7 cellular contexts compared by ENCODE assay signal in the genomic region with DNA sequence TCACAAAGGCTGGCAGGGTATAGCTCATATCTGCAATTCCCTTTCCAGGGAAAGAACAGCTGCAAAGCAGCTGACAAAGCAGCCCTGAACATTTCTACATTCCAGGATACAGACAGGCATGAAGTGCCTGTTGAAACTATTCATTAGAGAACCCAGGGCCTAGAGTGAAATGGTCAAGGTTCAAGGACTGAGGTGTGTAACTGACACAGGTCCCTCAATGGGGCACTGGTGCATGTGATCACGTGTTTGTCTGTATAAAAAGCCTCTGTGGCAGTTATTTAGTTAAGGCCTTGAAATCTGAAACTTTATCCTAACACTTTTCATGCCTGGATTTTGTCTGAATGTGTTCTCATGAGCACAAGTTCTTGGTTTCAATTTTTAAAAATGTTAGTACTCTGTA. TPM values are rescaled to one million over a fixed set of nuclear protein-coding genes. Genes with fewer than 3 reads are reported as not detected.
A peak's percentile ranks its signal among the peaks of the same experiment; 100 is the strongest.
DNase-seq lines count a peak whose midpoint lies in the region; ATAC-seq, FAIRE-seq and TF ChIP-seq lines count a peak whose summit lies in the region.

No MANE protein-coding gene starts in this region.

- peak overlapping the region; percentile 37 for H3K4me2 ChIP-seq in IMR-90 (ENCODE audit: low read depth, low read length)

- H3K9me1 ChIP-seq in IMR-90 (ENCODE audit: insufficient read depth, low read length), result peaks cover 36% of the 10 kb centered on the region

- peak overlapping the region in 1 of 2 experiments; percentile 69; a peak in 3 of 4 replicates for H4K8ac ChIP-seq in IMR-90 (ENCODE audit: low read depth in 2 of 2, low read length in 2 of 2)

- H3K4me1 Mint-ChIP-seq in activated CD8-positive, alpha-beta T cell treated with anti-CD3 and anti-CD28 coated beads for 36 hours (ENCODE audit: low read depth), result peaks cover 27% of the 10 kb centered on the region
- peaks cover 31% of the 10 kb centered on the region for H3K4me1 Mint-ChIP-seq in Calu3 (ENCODE audit: low read depth, unreplicated experiment)

- H3K36me3 ChIP-seq in IMR-90 (ENCODE audit: control insufficient read depth, insufficient read depth, low read length) (peaks cover 25% of the 10 kb centered on the region), body of pancreas (replicated peaks in 1 of 2; ENCODE audit: insufficient read depth in 1 of 2, low read depth in 2 of 2) (peaks cover 0 to 6% of the 10 kb centered on the region in 2 donors), kidney epithelial cell (ENCODE audit: control insufficient read depth, insufficient read depth, low read length) (peaks cover 4% of the 10 kb centered on the region), small intestine (ENCODE audit: control insufficient read depth in 2 of 2, insufficient read depth in 2 of 2, low read length in 2 of 2) (peaks cover 19% of the 10 kb centered on the region in 2 donors)

- H4K91ac ChIP-seq in IMR-90 (ENCODE audit: insufficient read depth, low read depth, low read length), result peak overlapping the region; percentile 37

- CTCF ChIA-PET in IMR-90 (lab: Yijun Ruan, JAX) (interaction anchor here (0.5 kb wide), 1 partner anchor 49 kb away, joined by 4 read pairs; a partner anchor contains a TSS), Calu3 (lab: Charles Lee) (no interaction called here)
- CTCF ChIA-PET in activated CD8-positive, alpha-beta T cell treated with anti-CD3 and anti-CD28 coated beads for 36 hours (lab: Charles Lee), result interaction anchor here (1.1 to 2.9 kb wide), 2 partner anchors 8 to 104 kb away, joined by 4 to 6 read pairs; no protein-coding TSS in a partner anchor

- H3K9me3 ChIP-seq in IMR-90 (ENCODE audit: control insufficient read depth, insufficient read depth, low read length) (no peaks in the 10 kb centered on the region), body of pancreas (no peaks in the 10 kb centered on the region), small intestine (ENCODE audit: control insufficient read depth, low read depth) (no peaks in the 10 kb centered on the region)

- H3K4me3 Mint-ChIP-seq in activated CD8-positive, alpha-beta T cell treated with anti-CD3 and anti-CD28 coated beads for 36 hours, result no peak overlapping the region
- H3K4me3 Mint-ChIP-seq in Calu3 (ENCODE audit: low read depth, unreplicated experiment), result no peak overlapping the region

- peaks cover 50% of the 10 kb centered on the region for H3K36me3 Mint-ChIP-seq in activated CD8-positive, alpha-beta T cell treated with anti-CD3 and anti-CD28 coated beads for 36 hours (ENCODE audit: low read depth)
- H3K36me3 Mint-ChIP-seq in Calu3 (ENCODE audit: insufficient read depth, unreplicated experiment), result peaks cover 25% of the 10 kb centered on the region

- H3K27ac ChIP-seq in IMR-90 (ENCODE audit: insufficient read depth, low read length), result peak overlapping the region; percentile 89
- peak overlapping the region; percentile 70 to 88 (median 78) for H3K27ac ChIP-seq in body of pancreas
- H3K27ac ChIP-seq in small intestine (ENCODE audit: low read depth in 1 of 2, low read length in 1 of 2), result peak overlapping the region in 1 of 2 donors; percentile 34

- BruUV-seq in IMR-90 (replicated peaks; lab: Mats Ljungman, UMichigan), result no TSS peak
- no TSS peak for BruUV-seq in Calu3 (replicated peaks; lab: Mats Ljungman, UMichigan)

- H4K20me1 ChIP-seq in IMR-90 (ENCODE audit: insufficient read depth, low read length), result peaks cover 8% of the 10 kb centered on the region; the same call in 1 of the 2 replicates

- in situ Hi-C loops in IMR-90 (cut with MboI; ENCODE audit: low sequenced_read_pairs), result no loop called here

- POLR2A ChIA-PET in IMR-90 (lab: Charles Lee; ENCODE audit: unreplicated experiment), result no interaction called here
- POLR2A ChIA-PET in activated CD8-positive, alpha-beta T cell treated with anti-CD3 and anti-CD28 coated beads for 36 hours (lab: Charles Lee), result interaction anchor here (0.7 kb wide), 1 partner anchor 23 kb away, joined by 3 read pairs; no protein-coding TSS in a partner anchor

- H2AK9ac ChIP-seq in IMR-90 (replicated peaks; ENCODE audit: low read depth, low read length, poor library complexity), result no peak overlapping the region

- dilution Hi-C loops in IMR-90 (cut with HindIII; ENCODE audit: low sequenced_read_pairs, unreplicated experiment), result no loop called here

- H3K27ac Mint-ChIP-seq in activated CD8-positive, alpha-beta T cell treated with anti-CD3 and anti-CD28 coated beads for 36 hours, result no peak overlapping the region
- no peak overlapping the region for H3K27ac Mint-ChIP-seq in Calu3 (ENCODE audit: unreplicated experiment)

- H3K23ac ChIP-seq in IMR-90 (ENCODE audit: low read depth, low read length), result peak overlapping the region; percentile 68; the same call in 1 of the 2 replicates

- TF ChIP-seq CTCF in IMR-90 (conservative IDR thresholded peaks at IDR 0.05; ENCODE audit: low read depth, low read length) (no peak), body of pancreas (IDR thresholded peaks at IDR 0.05) (peak in 1 of 7 experiments; percentile 8), kidney epithelial cell (IDR thresholded peaks at IDR 0.05; ENCODE audit: insufficient read depth, low read length, poor library complexity, severe bottlenecking) (no peak), Calu3 (IDR thresholded peaks at IDR 0.05; ENCODE audit: unreplicated experiment) (no peak)
- TF ChIP-seq CTCF in activated CD8-positive, alpha-beta T cell treated with anti-CD3 and anti-CD28 coated beads for 36 hours (IDR thresholded peaks at IDR 0.05), result no peak

- ATAC-seq in IMR-90 (ENCODE audit: low read depth) (peak; percentile 19), body of pancreas (peak; percentile 80), HG03175 (IDR thresholded peaks at IDR 0.05; ENCODE audit: unreplicated experiment) (no peak)
- ATAC-seq in activated CD8-positive, alpha-beta T cell treated with anti-CD3 and anti-CD28 coated beads for 36 hours, result no peak

- H3K9me3 Mint-ChIP-seq in activated CD8-positive, alpha-beta T cell treated with anti-CD3 and anti-CD28 coated beads for 36 hours, result no peaks in the 10 kb centered on the region
- no peaks in the 10 kb centered on the region for H3K9me3 Mint-ChIP-seq in Calu3 (ENCODE audit: low read depth, unreplicated experiment)

- peak overlapping the region; percentile 85 for H2BK20ac ChIP-seq in IMR-90 (ENCODE audit: low read depth, low read length)

- H3K14ac ChIP-seq in IMR-90 (replicated peaks; ENCODE audit: low read depth, low read length), result peak overlapping the region; percentile 23

- H3K27me3 ChIP-seq in IMR-90 (ENCODE audit: control insufficient read depth, insufficient read depth, low read length), result no peaks in the 10 kb centered on the region
- no peaks in the 10 kb centered on the region for H3K27me3 ChIP-seq in body of pancreas
- H3K27me3 ChIP-seq in kidney epithelial cell (ENCODE audit: control insufficient read depth, insufficient read depth, low read length), result no peaks in the 10 kb centered on the region
- no peaks in the 10 kb centered on the region for H3K27me3 ChIP-seq in small intestine (ENCODE audit: control insufficient read depth in 2 of 2, insufficient read depth in 2 of 2, low read length in 2 of 2)

- H2BK5ac ChIP-seq in IMR-90 (ENCODE audit: low read depth, low read length, poor library complexity, severe bottlenecking), result peak overlapping the region; percentile 99

- H3K4ac ChIP-seq in IMR-90 (ENCODE audit: low read depth, low read length), result peak overlapping the region; percentile 88

- H3K79me1 ChIP-seq in IMR-90 (ENCODE audit: low read depth in 1 of 2, low read length in 2 of 2), result peaks cover 30 to 57% of the 10 kb centered on the region in 2 experiments

- WGBS in IMR-90 (ENCODE audit: extremely low coverage in 2 of 2, insufficient read length in 1 of 2), 2 experiments, result no CpG with 5 or more reads among the region's 1 CpG
- 22 to 26% methylated on average over 1 of the region's 1 CpG for WGBS in body of pancreas, 2 donors
- 10 to 34% (median 28%) methylated on average over 1 of the region's 1 CpG for WGBS in small intestine, 3 donors

- intact Hi-C loops in IMR-90 (cut with micrococcal nuclease) (loop anchor here (5.0 kb wide), 1 partner anchor 48 kb away; a partner anchor contains a TSS), body of pancreas (cut with DNase I) (no loop called here), Calu3 (cut with micrococcal nuclease; ENCODE audit: unreplicated experiment) (no loop called here)
- intact Hi-C loops in activated CD8-positive, alpha-beta T cell treated with anti-CD3 and anti-CD28 coated beads for 36 hours (cut with micrococcal nuclease), result no loop called here

- H2BK120ac ChIP-seq in IMR-90 (ENCODE audit: low read depth, low read length), result peak overlapping the region; percentile 78

- FAIRE-seq in small intestine (lab: Jason Lieb, UNC), result no peak

- TF ChIP-seq POLR2A in IMR-90 (IDR thresholded peaks at IDR 0.05; ENCODE audit: low read depth, low read length), result no peak
- TF ChIP-seq POLR2A in body of pancreas (IDR thresholded peaks at IDR 0.05), result no peak

- peak overlapping the region; percentile 15; the same call in 1 of the 2 replicates for H3K18ac ChIP-seq in IMR-90 (ENCODE audit: low read depth, low read length)

- H3K4me3 ChIP-seq in IMR-90 (ENCODE audit: insufficient read depth, low read depth, low read length) (no peak overlapping the region), body of pancreas (no peak overlapping the region), kidney epithelial cell (ENCODE audit: low read depth, low read length) (no peak overlapping the region), small intestine (ENCODE audit: low read depth in 1 of 2, low read length in 2 of 2) (no peak overlapping the region)

- peaks cover 56% of the 10 kb centered on the region for H3K4me1 ChIP-seq in IMR-90 (ENCODE audit: control insufficient read depth, insufficient read depth, low read length)
- peaks cover 80% of the 10 kb centered on the region for H3K4me1 ChIP-seq in body of pancreas
- H3K4me1 ChIP-seq in small intestine (ENCODE audit: control insufficient read depth in 2 of 2, insufficient read depth in 1 of 2, low read depth in 1 of 2, low read length in 1 of 2), result peaks cover 0 to 3% of the 10 kb centered on the region in 2 donors

- no peaks in the 10 kb centered on the region for H3K27me3 Mint-ChIP-seq in activated CD8-positive, alpha-beta T cell treated with anti-CD3 and anti-CD28 coated beads for 36 hours
- no peaks in the 10 kb centered on the region for H3K27me3 Mint-ChIP-seq in Calu3 (ENCODE audit: unreplicated experiment)

- peak overlapping the region; percentile 20; the same call in 1 of the 2 replicates for H4K5ac ChIP-seq in IMR-90 (ENCODE audit: low read depth, low read length)

- TF ChIP-seq RAD21 in IMR-90 (IDR thresholded peaks at IDR 0.05; ENCODE audit: low read length), result no peak

- H2AK5ac ChIP-seq in IMR-90 (ENCODE audit: low read depth, low read length), result peak overlapping the region; percentile 87

- H3K9ac ChIP-seq in IMR-90 (ENCODE audit: low read depth, low read length), result peak overlapping the region; percentile 27

- peak overlapping the region; percentile 16; the same call in 1 of the 3 replicates for H2BK15ac ChIP-seq in IMR-90 (ENCODE audit: low read depth, low read length)

- no peak overlapping the region for H2AFZ ChIP-seq in IMR-90 (replicated peaks; ENCODE audit: low read length, poor library complexity)

- peak; percentile 79 for DNase-seq in IMR-90
- peak; percentile 85 to 92 (median 88) for DNase-seq in body of pancreas
- peak; percentile 70 for DNase-seq in kidney epithelial cell (ENCODE audit: low read depth)
- peak; percentile 95 for DNase-seq in small intestine
- DNase-seq in activated CD8-positive, alpha-beta T cell treated with anti-CD3 and anti-CD28 coated beads for 36 hours, result no peak
- DNase-seq in Calu3, result no peak

- peak overlapping the region; percentile 51 for H3K56ac ChIP-seq in IMR-90 (ENCODE audit: extremely low read depth, insufficient read depth, low read length)

RNA-seq across cellular contexts. Expression of a gene that starts 47.1 kb away (rescaled TPM):
- total RNA-seq in IMR-90 (2012; rRNA removed) (60.5 and 71.9 TPM in 2 replicates), body of pancreas (10 to 100 TPM; 44.4 to 50.1 TPM), kidney epithelial cell (20.3 and 23.8 TPM in 2 replicates), Calu3 (2022) (56.0 TPM in 2 replicates)
- polyA plus RNA-seq in IMR-90 (2012; rRNA removed) (43.0 and 48.0 TPM in 2 replicates), small intestine (10 to 100 TPM in 1 of 3 donors, 1 to 10 TPM in 2; 7.0 to 10.7 (median 7.4) TPM)
- polyA plus RNA-seq in IMR-90 (2012; cell fraction: cytosol; rRNA removed), result 20.8 and 21.1 TPM in 2 replicates
- polyA plus RNA-seq in IMR-90 (2012; cell fraction: nucleus; rRNA removed; ENCODE audit: low replicate concordance), result 42.7 and 138 TPM in 2 replicates
- 10 to 100 TPM; 49.2 to 49.6 TPM for total RNA-seq in activated CD8-positive, alpha-beta T cell treated with anti-CD3 and anti-CD28 coated beads for 36 hours

RNA-seq across cellular contexts. Expression of a gene that starts 49.0 kb away (rescaled TPM):
- total RNA-seq in IMR-90 (2012; rRNA removed) (6.1 and 11.4 TPM in 2 replicates), body of pancreas (10 to 100 TPM; 29.3 to 72.2 TPM), kidney epithelial cell (13.0 and 15.0 TPM in 2 replicates), Calu3 (2022) (28.0 and 28.8 TPM in 2 replicates)
- polyA plus RNA-seq in IMR-90 (2012; rRNA removed) (10.9 and 13.4 TPM in 2 replicates), small intestine (10 to 100 TPM in 1 of 3 donors, 1 to 10 TPM in 2; 7.0 to 15.2 (median 7.8) TPM)
- polyA plus RNA-seq in IMR-90 (2012; cell fraction: cytosol; rRNA removed), result 9.3 and 11.2 TPM in 2 replicates
- polyA plus RNA-seq in IMR-90 (2012; cell fraction: nucleus; rRNA removed; ENCODE audit: low replicate concordance), result 40.1 and 40.5 TPM in 2 replicates
- 10 to 100 TPM; 19.9 to 21.0 TPM for total RNA-seq in activated CD8-positive, alpha-beta T cell treated with anti-CD3 and anti-CD28 coated beads for 36 hours

RNA-seq across cellular contexts. Expression of a gene that starts 50.1 kb away (rescaled TPM):
- total RNA-seq in IMR-90 (2012; rRNA removed) (364 and 449 TPM in 2 replicates), body of pancreas (10 to 100 TPM; 33.0 to 35.0 TPM), kidney epithelial cell (40.6 and 73.8 TPM in 2 replicates), Calu3 (2022) (34.5 and 40.4 TPM in 2 replicates)
- polyA plus RNA-seq in IMR-90 (2012; rRNA removed) (299 and 308 TPM in 2 replicates), small intestine (10 to 100 TPM; 15.5 to 23.7 (median 18.6) TPM)
- polyA plus RNA-seq in IMR-90 (2012; cell fraction: cytosol; rRNA removed), result 51.0 and 243 TPM in 2 replicates
- polyA plus RNA-seq in IMR-90 (2012; cell fraction: nucleus; rRNA removed; ENCODE audit: low replicate concordance), result 516 and 695 TPM in 2 replicates
- total RNA-seq in activated CD8-positive, alpha-beta T cell treated with anti-CD3 and anti-CD28 coated beads for 36 hours, result 10 to 100 TPM; 33.4 to 37.5 TPM

Comparison
In these comparisons a context has a peak if more than half of its experiments do, and no peak if none do; other contexts are left out.
1. ATAC-seq: peak in IMR-90 (single experiment) and body of pancreas (single experiment); none in HG03175 (single experiment) and activated CD8-positive, alpha-beta T cell treated with anti-CD3 and anti-CD28 coated beads for 36 hours (single experiment).
2. DNase-seq: peak in IMR-90 (single experiment), body of pancreas (4 of 4), kidney epithelial cell (single experiment) and small intestine (single experiment); none in activated CD8-positive, alpha-beta T cell treated with anti-CD3 and anti-CD28 coated beads for 36 hours (single experiment) and Calu3 (single experiment).